In genomic region chr16:73047536-73048291, GRCh38 we compare ENCODE assay signal across 8 cellular contexts. TPM values are rescaled to one million over a fixed set of nuclear protein-coding genes. Genes with fewer than 3 reads are reported as not detected.
DNase-seq lines count a peak whose midpoint lies in the region; ATAC-seq lines count a peak whose summit lies in the region.

A gene with protein sequence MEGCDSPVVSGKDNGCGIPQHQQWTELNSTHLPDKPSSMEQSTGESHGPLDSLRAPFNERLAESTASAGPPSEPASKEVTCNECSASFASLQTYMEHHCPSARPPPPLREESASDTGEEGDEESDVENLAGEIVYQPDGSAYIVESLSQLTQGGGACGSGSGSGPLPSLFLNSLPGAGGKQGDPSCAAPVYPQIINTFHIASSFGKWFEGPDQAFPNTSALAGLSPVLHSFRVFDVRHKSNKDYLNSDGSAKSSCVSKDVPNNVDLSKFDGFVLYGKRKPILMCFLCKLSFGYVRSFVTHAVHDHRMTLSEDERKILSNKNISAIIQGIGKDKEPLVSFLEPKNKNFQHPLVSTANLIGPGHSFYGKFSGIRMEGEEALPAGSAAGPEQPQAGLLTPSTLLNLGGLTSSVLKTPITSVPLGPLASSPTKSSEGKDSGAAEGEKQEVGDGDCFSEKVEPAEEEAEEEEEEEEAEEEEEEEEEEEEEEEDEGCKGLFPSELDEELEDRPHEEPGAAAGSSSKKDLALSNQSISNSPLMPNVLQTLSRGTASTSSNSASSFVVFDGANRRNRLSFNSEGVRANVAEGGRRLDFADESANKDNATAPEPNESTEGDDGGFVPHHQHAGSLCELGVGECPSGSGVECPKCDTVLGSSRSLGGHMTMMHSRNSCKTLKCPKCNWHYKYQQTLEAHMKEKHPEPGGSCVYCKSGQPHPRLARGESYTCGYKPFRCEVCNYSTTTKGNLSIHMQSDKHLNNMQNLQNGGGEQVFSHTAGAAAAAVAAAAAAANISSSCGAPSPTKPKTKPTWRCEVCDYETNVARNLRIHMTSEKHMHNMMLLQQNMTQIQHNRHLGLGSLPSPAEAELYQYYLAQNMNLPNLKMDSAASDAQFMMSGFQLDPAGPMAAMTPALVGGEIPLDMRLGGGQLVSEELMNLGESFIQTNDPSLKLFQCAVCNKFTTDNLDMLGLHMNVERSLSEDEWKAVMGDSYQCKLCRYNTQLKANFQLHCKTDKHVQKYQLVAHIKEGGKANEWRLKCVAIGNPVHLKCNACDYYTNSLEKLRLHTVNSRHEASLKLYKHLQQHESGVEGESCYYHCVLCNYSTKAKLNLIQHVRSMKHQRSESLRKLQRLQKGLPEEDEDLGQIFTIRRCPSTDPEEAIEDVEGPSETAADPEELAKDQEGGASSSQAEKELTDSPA (N-terminal part only) (minus strand): TSS chr16:73048128. CDS start chr16:72960145, 87,983 bp downstream.

- peak within 1 kb of the TSS; percentile 62 for H3K9ac ChIP-seq in mucosa of stomach (ENCODE audit: low read length)

- peak within 1 kb of the TSS; percentile 76 to 89 (median 80) for H3K4me3 Mint-ChIP-seq in IgD-negative memory B cell

- peak within 1 kb of the TSS; percentile 80 to 82 (median 82) for H3K27ac Mint-ChIP-seq in IgD-negative memory B cell

- H3K4me3 ChIP-seq in esophagus (ENCODE audit: low read depth in 1 of 2, low read length in 2 of 2) (peak within 1 kb of the TSS; percentile 64 to 85), mucosa of stomach (ENCODE audit: low read length) (peak within 1 kb of the TSS; percentile 60), urinary bladder (ENCODE audit: low read depth, low read length) (peak within 1 kb of the TSS; percentile 94)

- H3K9me3 Mint-ChIP-seq in IgD-negative memory B cell = no peaks in the 10 kb centered on the region

- peak within 1 kb of the TSS; percentile 75 to 90 for H3K27ac ChIP-seq in esophagus (ENCODE audit: low read depth in 2 of 2, low read length in 1 of 2)
- H3K27ac ChIP-seq in urinary bladder (ENCODE audit: low read depth) = peak within 1 kb of the TSS; percentile 92

- H3K36me3 ChIP-seq in esophagus (ENCODE audit: control insufficient read depth in 2 of 2, insufficient read depth in 2 of 2, low read length in 1 of 2) (no peaks in the 10 kb centered on the region), mucosa of stomach (ENCODE audit: control insufficient read depth, insufficient read depth, low read length) (no peaks in the 10 kb centered on the region), urinary bladder (ENCODE audit: insufficient read depth) (no peaks in the 10 kb centered on the region)

- DNase-seq in NCI-H2196 (lab: John Stamatoyannopoulos, UW; ENCODE audit: unreplicated experiment) (peak; percentile 39), NCI-H2196 treated with DMSO at 0.1 percent for 48 hours (lab: John Stamatoyannopoulos, UW; ENCODE audit: unreplicated experiment) (no peak)
- DNase-seq in activated CD4-positive, alpha-beta T cell treated with anti-CD3 and anti-CD28 coated beads for 48 hours = peak; percentile 18

- H3K9me3 ChIP-seq in esophagus (ENCODE audit: control insufficient read depth in 2 of 2, insufficient read depth in 1 of 2, low read depth in 1 of 2, low read length in 1 of 2) = no peaks in the 10 kb centered on the region
- H3K9me3 ChIP-seq in mucosa of stomach (ENCODE audit: control insufficient read depth, low read length) = no peaks in the 10 kb centered on the region

- H3K36me3 Mint-ChIP-seq in IgD-negative memory B cell = no peaks in the 10 kb centered on the region

- WGBS in esophagus, 2 donors = 1% methylated on average over 44 to 64 of the region's 64 CpGs
- 2% methylated on average over 64 of the region's 64 CpGs for WGBS in urinary bladder

- peaks cover 19 to 34% (median 20%) of the 10 kb centered on the region in 3 donors for H3K4me1 Mint-ChIP-seq in IgD-negative memory B cell

- peaks cover 6% of the 10 kb centered on the region for H3K27me3 Mint-ChIP-seq in IgD-negative memory B cell

- H3K4me1 ChIP-seq in esophagus (ENCODE audit: control insufficient read depth in 2 of 2, insufficient read depth in 2 of 2, low read length in 1 of 2) (peaks cover 2 to 3% of the 10 kb centered on the region in 2 donors), mucosa of stomach (ENCODE audit: control insufficient read depth, insufficient read depth, low read length) (peaks cover 20% of the 10 kb centered on the region), urinary bladder (ENCODE audit: insufficient read depth) (peaks cover 4% of the 10 kb centered on the region)

- no peaks in the 10 kb centered on the region for H3K27me3 ChIP-seq in esophagus (ENCODE audit: control insufficient read depth in 1 of 2, insufficient read depth in 2 of 2, low read length in 2 of 2)
- no peaks in the 10 kb centered on the region for H3K27me3 ChIP-seq in mucosa of stomach (ENCODE audit: control insufficient read depth, insufficient read depth, low read length)

- ATAC-seq in GM21619 (IDR thresholded peaks at IDR 0.05; ENCODE audit: unreplicated experiment) = peak; percentile 76

RNA-seq across cellular contexts. Expression of the gene that starts here (rescaled TPM):
- polyA plus RNA-seq in IgD-negative memory B cell (1.6 TPM), esophagus (1 to 10 TPM in 1 of 2 donors, under 1 TPM in 1; 0.62 to 1.1 TPM), urinary bladder (11.8 TPM)
- total RNA-seq in urinary bladder = 19.4 TPM
